In the genomic region with DNA sequence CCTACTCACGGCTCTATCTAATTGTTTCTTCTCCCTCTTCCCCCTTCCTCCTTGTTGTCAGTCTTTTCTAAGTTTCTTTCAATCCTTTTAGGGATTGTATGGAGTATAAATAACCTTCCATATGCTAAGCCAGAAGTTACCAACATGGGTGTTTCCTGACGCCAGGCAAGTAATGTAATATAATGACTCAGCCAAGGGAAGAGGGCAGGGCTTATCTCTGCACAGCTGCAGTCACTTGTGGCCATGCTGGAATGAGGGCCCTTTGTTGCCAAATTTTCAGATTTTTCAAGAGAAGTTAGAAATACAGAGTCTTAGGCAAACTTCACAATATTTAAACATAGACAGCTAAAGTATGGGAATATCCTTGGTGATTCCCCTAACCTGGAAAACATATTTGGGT, we compare ENCODE assay signal across 1 cellular context.
TF ChIP-seq lines count a peak whose summit lies in the region.

No MANE protein-coding gene starts in this region.

TF ChIP-seq in HepG2, 621 proteins besides CTCF, POLR2A, EP300 and RAD21 (continued from another document):
- TF ChIP-seq FLYWCH1 (CRISPR knock-in tag; IDR thresholded peaks at IDR 0.05) (no peak), JUN (CRISPR knock-in tag; IDR thresholded peaks at IDR 0.05) (no peak), KDM2A (CRISPR knock-in tag; IDR thresholded peaks at IDR 0.05; ENCODE audit: borderline replicate concordance, low read depth) (no peak)
